Comparison of ENCODE assay signal across 14 cellular contexts in genomic region chrX:136185409-136186022, GRCh38. TPM values are rescaled to one million over a fixed set of nuclear protein-coding genes. Genes with fewer than 3 reads are reported as not detected.
DNase-seq lines count a peak whose midpoint lies in the region; ATAC-seq and TF ChIP-seq lines count a peak whose summit lies in the region.
"Had no signal": no experiment of that assay in that cellular context is flagged by ENCODE, and none has a peak within 500 bp of the region (broad histone marks: within the 10 kb centered on the region; RNA-seq: fewer than 3 reads in every experiment).

No MANE protein-coding gene starts in this region.

- H3K4me1 ChIP-seq in muscle layer of duodenum (ENCODE audit: control insufficient read depth in 1 of 2, insufficient read depth in 2 of 2, low read length in 2 of 2) (peaks cover 0 to 14% of the 10 kb centered on the region in 2 donors), Caco-2 (no peaks in the 10 kb centered on the region), GM23338 (ENCODE audit: insufficient read depth) (no peaks in the 10 kb centered on the region)

- no peaks in the 10 kb centered on the region for H3K9me3 ChIP-seq in muscle layer of duodenum (ENCODE audit: control insufficient read depth in 1 of 2, low read length in 2 of 2)
- H3K9me3 ChIP-seq in Caco-2: no peaks in the 10 kb centered on the region

- H3K27ac ChIP-seq in muscle layer of duodenum (ENCODE audit: low read length): peak overlapping the region; percentile 64
- no peak overlapping the region for H3K27ac ChIP-seq in GM23338 (ENCODE audit: low read depth)
- H3K27ac ChIP-seq: C4-2B, RWPE1 had no signal

- CTCF ChIA-PET in Caco-2 (lab: Charles Lee): no interaction called here

- ATAC-seq in GM23338: no peak
- ATAC-seq: activated naive CD8-positive, alpha-beta T cell treated with anti-CD3 and anti-CD28 coated beads, Interleukin-2, amount 50 U/mL, for 24 hours; naive thymus-derived CD4-positive, alpha-beta T cell had no signal

- intact Hi-C loops in Caco-2 (cut with micrococcal nuclease; ENCODE audit: unreplicated experiment) (no loop called here), posterior vena cava (cut with DNase I) (no loop called here)

- H3K36me3 ChIP-seq in muscle layer of duodenum (ENCODE audit: control insufficient read depth in 1 of 2, insufficient read depth in 2 of 2, low read length in 2 of 2) (no peaks in the 10 kb centered on the region), Caco-2 (ENCODE audit: control insufficient read depth, insufficient read depth, low read length) (no peaks in the 10 kb centered on the region), GM23338 (ENCODE audit: insufficient read depth) (no peaks in the 10 kb centered on the region)

- H3K9me3 Mint-ChIP-seq in Caco-2 (ENCODE audit: unreplicated experiment): no peaks in the 10 kb centered on the region
- H3K9me3 Mint-ChIP-seq in GM23338: no peaks in the 10 kb centered on the region
- H3K9me3 Mint-ChIP-seq: activated naive CD8-positive, alpha-beta T cell treated with anti-CD3 and anti-CD28 coated beads, Interleukin-2, amount 50 U/mL, for 24 hours; naive thymus-derived CD4-positive, alpha-beta T cell had no signal

- H3K4me1 Mint-ChIP-seq in Caco-2 (ENCODE audit: low read depth, unreplicated experiment) (no peaks in the 10 kb centered on the region), GM23338 (no peaks in the 10 kb centered on the region)

- no peaks in the 10 kb centered on the region for H3K36me3 Mint-ChIP-seq in Caco-2 (ENCODE audit: insufficient read depth, unreplicated experiment)
- H3K36me3 Mint-ChIP-seq in GM23338 (ENCODE audit: low read depth): no peaks in the 10 kb centered on the region

- no peak overlapping the region for H2AFZ ChIP-seq in GM23338

- H3K27me3 ChIP-seq in muscle layer of duodenum (ENCODE audit: low read depth, low read length) (no peaks in the 10 kb centered on the region), Caco-2 (replicated peaks; ENCODE audit: control insufficient read depth, insufficient read depth, low read length) (no peaks in the 10 kb centered on the region), GM23338 (ENCODE audit: insufficient read depth) (no peaks in the 10 kb centered on the region)

- H3K79me2 ChIP-seq in GM23338 (replicated peaks; ENCODE audit: insufficient read depth): no peaks in the 10 kb centered on the region

- no TSS peak for BruUV-seq in Caco-2 (replicated peaks; lab: Mats Ljungman, UMichigan)

- H3K9me2 ChIP-seq in GM23338 (ENCODE audit: insufficient read depth): no peaks in the 10 kb centered on the region

- H3K4me3 Mint-ChIP-seq in Caco-2 (ENCODE audit: unreplicated experiment) (no peak overlapping the region), GM23338 (no peak overlapping the region)
- H3K4me3 Mint-ChIP-seq: activated naive CD8-positive, alpha-beta T cell treated with anti-CD3 and anti-CD28 coated beads, Interleukin-2, amount 50 U/mL, for 24 hours; naive thymus-derived CD4-positive, alpha-beta T cell had no signal

- H3K27me3 Mint-ChIP-seq in Caco-2 (ENCODE audit: insufficient read depth, unreplicated experiment) (no peaks in the 10 kb centered on the region), GM23338 (ENCODE audit: insufficient read depth, low read depth, poor library complexity) (peaks cover 2% of the 10 kb centered on the region)
- H3K27me3 Mint-ChIP-seq: activated naive CD8-positive, alpha-beta T cell treated with anti-CD3 and anti-CD28 coated beads, Interleukin-2, amount 50 U/mL, for 24 hours; naive thymus-derived CD4-positive, alpha-beta T cell had no signal

- no peak overlapping the region for H3K4me2 ChIP-seq in GM23338

- no peaks in the 10 kb centered on the region for H3F3A ChIP-seq in GM23338 (replicated peaks; ENCODE audit: low read depth)

- no peaks in the 10 kb centered on the region for H4K20me1 ChIP-seq in GM23338 (replicated peaks; ENCODE audit: insufficient read depth)

- POLR2A ChIA-PET in Caco-2 (lab: Charles Lee): no interaction called here

- no peak overlapping the region for H3K27ac Mint-ChIP-seq in Caco-2 (ENCODE audit: unreplicated experiment)
- H3K27ac Mint-ChIP-seq in GM23338: no peak overlapping the region
- H3K27ac Mint-ChIP-seq: activated naive CD8-positive, alpha-beta T cell treated with anti-CD3 and anti-CD28 coated beads, Interleukin-2, amount 50 U/mL, for 24 hours had no signal

- H3K4me3 ChIP-seq in muscle layer of duodenum (ENCODE audit: low read depth in 1 of 2, low read length in 2 of 2) (no peak overlapping the region), Caco-2 (ENCODE audit: low read depth, low read length) (no peak overlapping the region), GM23338 (no peak overlapping the region)

- peak; percentile 51 for DNase-seq in AG08395 (ENCODE audit: low spot score)
- DNase-seq in NCI-H460 (ENCODE audit: extremely low read depth, low read depth): peak; percentile 47
- DNase-seq in fibroblast of gingiva (ENCODE audit: low read depth): peak; percentile 76
- no peak for DNase-seq in Caco-2
- no peak for DNase-seq in activated effector memory CD4-positive, alpha-beta T cell treated with anti-CD3 and anti-CD28 coated beads, Interleukin-2, amount 50 U/mL, for 16 hours
- no peak for DNase-seq in GM23338 (ENCODE audit: low spot score)
- no peak for DNase-seq in posterior vena cava (ENCODE audit: low spot score)
- DNase-seq: activated naive CD8-positive, alpha-beta T cell treated with anti-CD3 and anti-CD28 coated beads, Interleukin-2, amount 50 U/mL, for 24 hours; erythroblast; naive thymus-derived CD4-positive, alpha-beta T cell; NCI-H187 treated with DMSO at 0.1 percent for 48 hours had no signal

- TF ChIP-seq CTCF in Caco-2 (IDR thresholded peaks at IDR 0.05; ENCODE audit: insufficient read depth in 1 of 2, low read depth in 1 of 2, low read length in 1 of 2, severe bottlenecking in 1 of 2, unreplicated experiment in 1 of 2) (no peak), GM23338 (conservative IDR thresholded peaks at IDR 0.05; ENCODE audit: low read depth in 2 of 2) (no peak)

TF ChIP-seq in GM23338, 12 proteins besides CTCF, POLR2A, EP300 and RAD21:
- TF ChIP-seq NANOG (IDR thresholded peaks at IDR 0.05; ENCODE audit: borderline replicate concordance) (no peak), ZNF114 (CRISPR knock-in tag; IDR thresholded peaks at IDR 0.05) (no peak), JUNB (IDR thresholded peaks at IDR 0.05; ENCODE audit: unreplicated experiment) (no peak), EZH2 (IDR thresholded peaks at IDR 0.05; ENCODE audit: low read depth, unreplicated experiment) (no peak)

RNA-seq across cellular contexts. Expression of gene FHL1, which starts 38.2 kb away (rescaled TPM):
- total RNA-seq in NCI-H460 (2014; rRNA removed; shearing (Covaris generic)): 14.1 and 15.8 TPM in 2 replicates
- 9.8 and 14.0 TPM in 2 replicates for polyA plus RNA-seq in NCI-H460 (2014; cell fraction: nucleus; rRNA removed)
- total RNA-seq in Caco-2 (2022): 0.16 TPM in 1 of 2 replicates, not detected in the other
- 60.4 and 72.1 TPM in 2 replicates for total RNA-seq in GM23338 (2014; rRNA removed; shearing (Covaris generic))
- polyA plus RNA-seq in GM23338 (2016; fragmentation: Nextera tagmentation; extraction: Ambion mirVana): 43.5 and 47.9 TPM in 2 replicates
- 1,000 to 10,000 TPM; 1,036 to 1,050 TPM for total RNA-seq in posterior vena cava

Comparison
In these comparisons a context has a peak if more than half of its experiments do, and no peak if none do; other contexts are left out.
1. DNase-seq: peak in AG08395 (single experiment), NCI-H460 (single experiment) and fibroblast of gingiva (single experiment); none in Caco-2 (0 of 2), activated effector memory CD4-positive, alpha-beta T cell treated with anti-CD3 and anti-CD28 coated beads, Interleukin-2, amount 50 U/mL, for 16 hours (single experiment), GM23338 (single experiment) and posterior vena cava (single experiment).
2. RNA of gene FHL1, which starts 38.2 kb away (total RNA-seq): 1,036 to 1,050 TPM in posterior vena cava; 60.4 to 72.1 TPM in GM23338, 14.1 to 15.8 TPM in NCI-H460 and 0.16 TPM in Caco-2; every median in the first group is over 10 times any median in the second.